ENCODE assay signal across 8 cellular contexts in genomic region chr11:77411717-77412441, GRCh38.
DNase-seq lines count a peak whose midpoint lies in the region; ATAC-seq and TF ChIP-seq lines count a peak whose summit lies in the region.

No MANE protein-coding gene starts in this region.

- peak overlapping the region; percentile 83 for H3K4me3 ChIP-seq in GM23338
- peak overlapping the region; percentile 72 for H3K4me3 ChIP-seq in brain microvascular endothelial cell (ENCODE audit: low read depth, low read length)
- peak overlapping the region; percentile 74 for H3K4me3 ChIP-seq in iPS-18a (ENCODE audit: low read length)
- H3K4me3 ChIP-seq in skeletal muscle satellite cell (ENCODE audit: low read length): peak overlapping the region; percentile 87

- H3K9me3 ChIP-seq in iPS-18a (ENCODE audit: control insufficient read depth, low read depth, low read length): no peaks in the 10 kb centered on the region
- H3K9me3 ChIP-seq in skeletal muscle satellite cell (replicated peaks; ENCODE audit: low read length): no peaks in the 10 kb centered on the region

- H3K27ac Mint-ChIP-seq in GM23338: peak overlapping the region; percentile 90

- H3F3A ChIP-seq in GM23338 (replicated peaks; ENCODE audit: low read depth): 0 out of 2 replicates have a peak, but pooled peaks cover 6% of the 10 kb centered on the region

- H4K20me1 ChIP-seq in GM23338 (replicated peaks; ENCODE audit: insufficient read depth): peaks cover 24% of the 10 kb centered on the region

- H3K4me2 ChIP-seq in GM23338: peak overlapping the region; percentile 93
- peak overlapping the region; percentile 97 for H3K4me2 ChIP-seq in skeletal muscle satellite cell (ENCODE audit: low read length)

- H2AFZ ChIP-seq in GM23338: no peak overlapping the region

- no peaks in the 10 kb centered on the region for H3K36me3 ChIP-seq in GM23338 (ENCODE audit: insufficient read depth)
- no peaks in the 10 kb centered on the region for H3K36me3 ChIP-seq in brain microvascular endothelial cell (replicated peaks)
- H3K36me3 ChIP-seq in iPS-18a (ENCODE audit: control insufficient read depth, low read depth, low read length): no peaks in the 10 kb centered on the region
- H3K36me3 ChIP-seq in skeletal muscle satellite cell (ENCODE audit: insufficient read depth, low read length): no peaks in the 10 kb centered on the region

- peaks cover 3% of the 10 kb centered on the region for H3K27me3 Mint-ChIP-seq in GM23338 (ENCODE audit: insufficient read depth, low read depth, poor library complexity)

- H3K4me1 Mint-ChIP-seq in GM23338: peaks cover 70% of the 10 kb centered on the region

- H3K27me3 ChIP-seq in GM23338 (ENCODE audit: insufficient read depth) (no peaks in the 10 kb centered on the region), brain microvascular endothelial cell (replicated peaks) (no peaks in the 10 kb centered on the region), iPS-18a (ENCODE audit: control insufficient read depth, insufficient read depth, low read length) (no peaks in the 10 kb centered on the region), skeletal muscle satellite cell (ENCODE audit: control insufficient read depth, insufficient read depth, low read length) (no peaks in the 10 kb centered on the region)

- DNase-seq in G401 (ENCODE audit: low spot score): peak; percentile 93
- peak; percentile 96 for DNase-seq in GM23338 (ENCODE audit: low spot score)
- DNase-seq in LoVo (ENCODE audit: low spot score): peak; percentile 86
- peak; percentile 88 for DNase-seq in UCSD-AML1 (lab: John Stamatoyannopoulos, UW; ENCODE audit: unreplicated experiment)
- DNase-seq in brain microvascular endothelial cell: peak; percentile 84
- DNase-seq in NCI-H345 (lab: John Stamatoyannopoulos, UW): no peak

- peak overlapping the region; percentile 80 for H3K4me3 Mint-ChIP-seq in GM23338

- H3K4me1 ChIP-seq in GM23338 (ENCODE audit: insufficient read depth): peaks cover 76% of the 10 kb centered on the region
- peaks cover 36% of the 10 kb centered on the region for H3K4me1 ChIP-seq in iPS-18a (ENCODE audit: control insufficient read depth, low read depth, low read length)
- peaks cover 26% of the 10 kb centered on the region for H3K4me1 ChIP-seq in skeletal muscle satellite cell (ENCODE audit: control insufficient read depth, insufficient read depth, low read length)

- H3K9me3 Mint-ChIP-seq in GM23338: no peaks in the 10 kb centered on the region; the same call in 2 of the 3 replicates

- H3K36me3 Mint-ChIP-seq in GM23338 (ENCODE audit: low read depth): peaks cover 5% of the 10 kb centered on the region; the same call in 2 of the 3 replicates

- peak overlapping the region; percentile 68 for H3K9ac ChIP-seq in iPS-18a (ENCODE audit: low read length)
- peak overlapping the region; percentile 93 for H3K9ac ChIP-seq in skeletal muscle satellite cell (ENCODE audit: low read depth, low read length)

- H3K27ac ChIP-seq in GM23338 (ENCODE audit: low read depth) (peak overlapping the region; percentile 93), brain microvascular endothelial cell (no peak overlapping the region), iPS-18a (ENCODE audit: low read length) (peak overlapping the region; percentile 38)

- peak; percentile 89 for ATAC-seq in GM23338

- H3K79me2 ChIP-seq in GM23338 (replicated peaks; ENCODE audit: insufficient read depth): peaks cover 98% of the 10 kb centered on the region

- no peak for TF ChIP-seq CTCF in GM23338 (conservative IDR thresholded peaks at IDR 0.05; ENCODE audit: low read depth in 2 of 2)
- peak; percentile 17 for TF ChIP-seq CTCF in brain microvascular endothelial cell (IDR thresholded peaks at IDR 0.05; ENCODE audit: low read depth, low read length, missing control alignments)

- no peaks in the 10 kb centered on the region for H3K9me2 ChIP-seq in GM23338 (ENCODE audit: insufficient read depth)

- in situ Hi-C loops in G401 (cut with HindIII; ENCODE audit: low sequenced_read_pairs) (no loop called here), brain microvascular endothelial cell (cut with HindIII; ENCODE audit: low pct_ligation_motif_present, low sequenced_read_pairs) (no loop called here)

TF ChIP-seq in GM23338, 12 proteins besides CTCF, POLR2A, EP300 and RAD21:
- TF ChIP-seq CREB1 (CRISPR knock-in tag; IDR thresholded peaks at IDR 0.05; ENCODE audit: low read depth): 0 out of 2 replicates have a peak, but pooled peaks have one; percentile 25
- peak; percentile 82 for TF ChIP-seq POLR2AphosphoS5 (IDR thresholded peaks at IDR 0.05; ENCODE audit: low read depth)
- TF ChIP-seq EZH2phosphoT487 (IDR thresholded peaks at IDR 0.05; ENCODE audit: unreplicated experiment): no peak
